ENCODE assay signal across 1 cellular context in the genomic region with DNA sequence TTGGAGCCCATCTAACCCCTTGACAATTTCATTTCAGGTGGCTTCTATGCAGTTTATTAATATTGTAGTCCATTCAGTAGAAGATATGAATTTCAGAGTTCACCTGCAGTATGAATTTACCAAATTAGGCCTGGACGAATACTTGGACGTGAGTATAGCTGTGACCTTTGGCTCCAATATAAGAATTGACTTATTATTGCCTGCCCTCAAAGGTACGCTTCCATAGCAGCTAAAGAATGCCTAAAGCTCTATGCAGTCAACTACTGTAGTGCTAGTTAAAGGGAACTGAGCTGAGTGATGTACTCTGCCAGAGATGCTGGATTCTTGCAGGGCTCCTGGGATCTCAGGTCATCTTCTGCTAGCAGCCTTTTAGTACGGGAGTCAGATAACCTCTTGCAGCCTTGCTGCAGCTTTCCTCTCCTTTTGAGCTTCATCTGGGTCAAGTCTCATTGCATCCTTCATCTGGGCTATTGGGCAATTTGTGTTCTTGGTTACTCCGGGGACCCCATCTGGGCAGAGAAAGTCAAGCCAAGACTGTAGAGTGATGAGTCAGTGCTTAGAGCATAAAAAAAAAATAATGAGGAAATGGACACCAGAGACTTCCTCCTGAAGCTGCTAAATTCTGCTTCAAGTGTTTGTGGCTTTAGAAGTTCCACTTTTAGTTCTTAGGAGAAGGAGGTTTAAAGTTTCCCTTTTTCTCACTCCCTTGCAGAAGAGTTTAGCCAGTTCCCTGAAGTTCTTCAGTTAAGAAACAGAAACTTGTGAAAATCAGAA.
TF ChIP-seq lines count a peak whose summit lies in the region.

No MANE protein-coding gene starts in this region.

TF ChIP-seq in GM23338, 12 proteins besides CTCF, POLR2A, EP300 and RAD21 (continued from another document):
- no peak for TF ChIP-seq REST (IDR thresholded peaks at IDR 0.05; ENCODE audit: unreplicated experiment)
- no peak for TF ChIP-seq EZH2 (IDR thresholded peaks at IDR 0.05; ENCODE audit: low read depth, unreplicated experiment)
- no peak for TF ChIP-seq STAT1 (IDR thresholded peaks at IDR 0.05; ENCODE audit: unreplicated experiment)
TF ChIP-seq in GM23338: peak in this region for 0.
